Comparison of ENCODE assay signal across 8 cellular contexts in the genomic region with DNA sequence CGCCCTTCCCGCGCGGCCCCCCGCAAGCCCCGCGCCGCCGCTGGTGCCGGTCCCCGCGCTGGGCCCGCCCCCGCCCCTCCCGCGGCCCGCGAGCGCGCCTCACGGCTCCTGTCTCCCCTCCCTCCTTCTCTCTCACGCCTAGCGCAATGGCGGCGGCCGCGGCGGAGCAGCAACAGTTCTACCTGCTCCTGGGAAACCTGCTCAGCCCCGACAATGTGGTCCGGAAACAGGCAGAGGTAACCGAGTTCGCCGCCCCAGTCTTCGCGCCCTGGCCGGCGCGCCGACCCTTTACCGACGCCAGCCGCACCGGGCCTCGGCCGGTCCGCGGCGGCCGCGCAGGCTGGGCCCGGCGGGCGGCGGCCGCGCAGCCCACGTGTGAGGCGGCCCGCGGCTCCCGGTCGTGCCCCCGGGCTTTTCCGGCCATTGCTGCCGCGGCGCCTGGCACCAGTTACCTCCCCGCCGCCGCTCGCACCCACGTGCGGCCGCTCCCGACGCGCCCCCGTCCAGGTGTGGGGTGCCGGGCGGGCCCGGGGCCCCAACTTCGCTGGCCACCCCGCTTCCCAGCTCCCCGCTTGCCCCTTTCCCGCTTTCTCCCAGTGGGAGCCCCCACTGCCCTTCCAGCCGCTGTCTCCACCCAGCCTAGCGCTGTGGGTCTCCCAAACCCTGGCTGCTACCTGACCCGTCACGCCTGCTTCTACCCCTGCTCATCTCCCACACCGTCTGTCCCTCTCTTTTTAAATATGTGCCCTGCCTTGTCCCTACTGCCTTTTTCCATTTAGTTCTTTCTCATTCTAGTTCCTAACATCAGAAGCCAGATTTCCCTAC. TPM values are rescaled to one million over a fixed set of nuclear protein-coding genes. Genes with fewer than 3 reads are reported as not detected.
A peak's percentile ranks its signal among the peaks of the same experiment; 100 is the strongest.
DNase-seq lines count a peak whose midpoint lies in the region; ATAC-seq and TF ChIP-seq lines count a peak whose summit lies in the region.

No MANE protein-coding gene starts in this region.

- H3K27me3 ChIP-seq in heart right ventricle, result no peaks in the 10 kb centered on the region

- H3K4me1 ChIP-seq in heart right ventricle, result peaks cover 0 to 44% (median 33%) of the 10 kb centered on the region in 9 donors

- ATAC-seq in heart right ventricle, result peak; percentile 7 to 47 (median 16)

- WGBS in heart right ventricle, 2 donors, result 0 to 1% methylated on average over 51 to 89 of the region's 90 CpGs

- intact Hi-C loops in heart right ventricle (cut with DNase I), result loop anchor here (2.0 to 10.0 kb wide), 5 partner anchors 119 to 124 kb away; no protein-coding TSS in a partner anchor
- intact Hi-C loops in posterior vena cava (cut with DNase I), result loop anchor here in 1 of 2 donors (10.0 kb wide), 1 partner anchor 122 kb away; no protein-coding TSS in a partner anchor

- H3K27ac ChIP-seq in heart right ventricle, result peak overlapping the region; percentile 73 to 98 (median 88)

- H3K4me3 ChIP-seq in HFF-Myc (replicated peaks; ENCODE audit: low read depth, low read length) (peak overlapping the region; percentile 58), heart right ventricle (peak overlapping the region; percentile 70 to 94 (median 84))

- TF ChIP-seq CTCF in HFF-Myc (IDR thresholded peaks at IDR 0.05; ENCODE audit: low read depth, low read length, missing control alignments), result no peak
- TF ChIP-seq CTCF in heart right ventricle (IDR thresholded peaks at IDR 0.05), result no peak

- H3K9me3 ChIP-seq in heart right ventricle, result no peaks in the 10 kb centered on the region

- peaks cover 0 to under 1% (median 0%) of the 10 kb centered on the region in 9 donors for H3K36me3 ChIP-seq in heart right ventricle

- peak; percentile 3 to 73 (median 11) for DNase-seq in stimulated activated CD4-positive, alpha-beta T cell treated with anti-CD3 and anti-CD28 coated beads, Interleukin-12 subunit alpha, Interleukin-12 subunit beta, amount 100 ng/mL, for 48 hours (ENCODE audit: low read depth in 2 of 3, low spot score in 1 of 3)
- DNase-seq in stimulated activated CD4-positive, alpha-beta T cell treated with anti-CD3 and anti-CD28 coated beads, Interleukin-1b, Interleukin-23, amount 100 ng/mL, for 48 hours, result no peak
- DNase-seq in HFF-Myc (ENCODE audit: extremely low read depth, low read depth) (peak; percentile 7), NCI-H1048 (lab: John Stamatoyannopoulos, UW) (peak; percentile 86), heart right ventricle (peak; percentile 7 to 36), posterior vena cava (ENCODE audit: low spot score) (peak; percentile 83), NCI-H446 (lab: John Stamatoyannopoulos, UW) (no peak)
- DNase-seq in activated gamma-delta T cell treated with anti-CD3 and anti-CD28 coated beads, Interleukin-2, amount 50 U/mL, for 16 hours (ENCODE audit: low read depth), result peak; percentile 8

RNA-seq across cellular contexts. Expression of a gene that starts 23.3 kb away (rescaled TPM):
- total RNA-seq in heart right ventricle, result 100 to 1,000 TPM in 9 of 10 donors, 10 to 100 TPM in 1; 91.3 to 149 (median 121) TPM
- polyA plus RNA-seq in heart right ventricle, result 10 to 100 TPM; 17.0 to 76.2 TPM
- 100 to 1,000 TPM; 130 to 180 TPM for total RNA-seq in posterior vena cava

Comparison
In these comparisons a context has a peak if more than half of its experiments do, and no peak if none do; other contexts are left out.
1. DNase-seq: peak in stimulated activated CD4-positive, alpha-beta T cell treated with anti-CD3 and anti-CD28 coated beads, Interleukin-12 subunit alpha, Interleukin-12 subunit beta, amount 100 ng/mL, for 48 hours (3 of 3), HFF-Myc (single experiment), NCI-H1048 (single experiment), activated gamma-delta T cell treated with anti-CD3 and anti-CD28 coated beads, Interleukin-2, amount 50 U/mL, for 16 hours (single experiment), heart right ventricle (2 of 2) and posterior vena cava (single experiment); none in stimulated activated CD4-positive, alpha-beta T cell treated with anti-CD3 and anti-CD28 coated beads, Interleukin-1b, Interleukin-23, amount 100 ng/mL, for 48 hours (single experiment) and NCI-H446 (0 of 2).